In the genomic region with DNA sequence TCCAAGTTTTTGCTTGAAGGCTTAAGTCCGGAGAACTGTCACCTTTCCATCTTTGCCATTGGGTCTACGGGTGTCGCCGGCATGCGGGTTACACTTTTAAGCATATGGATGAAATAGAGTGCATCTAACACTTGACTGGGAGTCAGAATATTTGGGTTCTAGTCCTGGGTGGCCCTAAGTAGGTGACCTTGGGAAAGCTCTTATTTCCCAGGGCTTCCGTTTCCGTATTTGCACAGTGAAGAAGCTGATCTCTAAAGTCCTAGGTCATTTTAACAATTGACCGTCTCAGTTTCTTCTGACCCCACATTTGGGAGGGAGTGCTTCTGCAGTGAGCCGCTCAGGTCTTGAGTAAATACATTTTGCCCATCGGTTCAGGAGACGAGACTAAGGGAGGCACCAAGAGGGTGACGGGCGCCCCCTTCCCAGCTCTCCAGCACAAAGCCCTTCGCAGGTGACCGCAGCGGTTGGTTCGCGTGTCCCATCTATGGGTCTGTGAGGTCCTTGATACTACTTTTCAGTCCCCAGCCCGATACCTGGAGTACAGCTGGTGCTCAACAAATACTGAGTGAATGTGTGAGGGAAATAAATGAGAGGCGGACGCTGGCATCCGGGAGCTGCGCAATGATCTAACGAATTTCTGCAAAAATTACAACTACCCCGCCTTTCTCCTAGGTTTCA, we compare ENCODE assay signal across 8 cellular contexts. TPM values are rescaled to one million over a fixed set of nuclear protein-coding genes. Genes with fewer than 3 reads are reported as not detected.
DNase-seq lines count a peak whose midpoint lies in the region; ATAC-seq, FAIRE-seq and TF ChIP-seq lines count a peak whose summit lies in the region.

No MANE protein-coding gene starts in this region.

- H3K9me3 ChIP-seq in osteoblast (ENCODE audit: low read depth, low read length), result no peaks in the 10 kb centered on the region

- intact Hi-C loops in activated naive CD4-positive, alpha-beta T cell treated with anti-CD3 and anti-CD28 coated beads for 36 hours (cut with micrococcal nuclease), result loop anchor here (2.0 kb wide), 1 partner anchor 265 kb away; no protein-coding TSS in a partner anchor

- peak overlapping the region; percentile 90 for H3K4me3 Mint-ChIP-seq in activated naive CD4-positive, alpha-beta T cell treated with anti-CD3 and anti-CD28 coated beads for 36 hours

- peak overlapping the region; percentile 94 for H3K4me3 ChIP-seq in osteoblast (ENCODE audit: insufficient read depth, low read length)

- peak overlapping the region; percentile 99 for H3K4me2 ChIP-seq in osteoblast (ENCODE audit: insufficient read depth, low read length)

- peaks cover 4% of the 10 kb centered on the region for H3K79me2 ChIP-seq in osteoblast (ENCODE audit: insufficient read depth, low read length)

- H2AFZ ChIP-seq in osteoblast (ENCODE audit: low read length), result peak overlapping the region; percentile 99

- peaks cover 13% of the 10 kb centered on the region for H3K4me1 ChIP-seq in osteoblast (ENCODE audit: insufficient read depth, low read length)

- TF ChIP-seq CTCF in osteoblast (IDR thresholded peaks at IDR 0.05; ENCODE audit: extremely low read depth, low read depth, low read length), result no peak

- H3K27ac Mint-ChIP-seq in activated naive CD4-positive, alpha-beta T cell treated with anti-CD3 and anti-CD28 coated beads for 36 hours, result peak overlapping the region; percentile 86

- DNase-seq in C1 segment of cervical spinal cord (lab: John Stamatoyannopoulos, UW), result peak in 12 of 14 donors; percentile 35 to 81 (median 68)
- DNase-seq in OCI-M2 (lab: John Stamatoyannopoulos, UW; ENCODE audit: unreplicated experiment), result peak; percentile 27
- peak; percentile 53 for DNase-seq in activated naive CD4-positive, alpha-beta T cell treated with anti-CD3 and anti-CD28 coated beads for 36 hours
- DNase-seq in glomerular visceral epithelial cell (ENCODE audit: extremely low spot score), result peak; percentile 40
- DNase-seq in osteoblast (ENCODE audit: insufficient read length, low spot score, missing footprints), result peak; percentile 93
- peak; percentile 56 for DNase-seq in urothelium cell line (ENCODE audit: low spot score)

- CTCF ChIA-PET in activated naive CD4-positive, alpha-beta T cell treated with anti-CD3 and anti-CD28 coated beads for 36 hours (lab: Charles Lee), result interaction anchor here (0.7 to 1.6 kb wide), 9 partner anchors 10 to 610 kb away, joined by 3 to 6 read pairs (median 3); a partner anchor contains a TSS

- no peaks in the 10 kb centered on the region for H3K27me3 ChIP-seq in osteoblast (ENCODE audit: insufficient read depth, low read length)

- peaks cover 14% of the 10 kb centered on the region for H3K4me1 Mint-ChIP-seq in activated naive CD4-positive, alpha-beta T cell treated with anti-CD3 and anti-CD28 coated beads for 36 hours (ENCODE audit: low read depth)

- no peak for FAIRE-seq in urothelium cell line (lab: Jason Lieb, UNC)

- peaks cover 6% of the 10 kb centered on the region for H3K36me3 Mint-ChIP-seq in activated naive CD4-positive, alpha-beta T cell treated with anti-CD3 and anti-CD28 coated beads for 36 hours (ENCODE audit: low read depth)

- peak; percentile 32 for ATAC-seq in GM19025 (IDR thresholded peaks at IDR 0.05; ENCODE audit: low read depth, unreplicated experiment)
- ATAC-seq in HG03354 (IDR thresholded peaks at IDR 0.05; ENCODE audit: poor library complexity, severe bottlenecking, unreplicated experiment), result peak; percentile 42

- no peaks in the 10 kb centered on the region for H3K27me3 Mint-ChIP-seq in activated naive CD4-positive, alpha-beta T cell treated with anti-CD3 and anti-CD28 coated beads for 36 hours (ENCODE audit: low read depth)

- H3K9me3 Mint-ChIP-seq in activated naive CD4-positive, alpha-beta T cell treated with anti-CD3 and anti-CD28 coated beads for 36 hours, result no peaks in the 10 kb centered on the region

- peak overlapping the region; percentile 58 for H3K27ac ChIP-seq in osteoblast (ENCODE audit: low read depth, low read length)

- H4K20me1 ChIP-seq in osteoblast (ENCODE audit: insufficient read depth, low read length), result peaks cover 1% of the 10 kb centered on the region

- no peaks in the 10 kb centered on the region for H3K36me3 ChIP-seq in osteoblast (ENCODE audit: insufficient read depth, low read length)

RNA-seq across cellular contexts. Expression of a gene that starts 0.6 kb away (rescaled TPM):
- 10 to 100 TPM; 17.0 to 17.9 TPM for total RNA-seq in activated naive CD4-positive, alpha-beta T cell treated with anti-CD3 and anti-CD28 coated beads for 36 hours
- total RNA-seq in osteoblast, result 9.7 and 13.0 TPM in 2 replicates

RNA-seq across cellular contexts. Expression of a gene that starts 34.0 kb away (rescaled TPM):
- 100 to 1,000 TPM; 168 to 179 TPM for total RNA-seq in activated naive CD4-positive, alpha-beta T cell treated with anti-CD3 and anti-CD28 coated beads for 36 hours
- 50.7 and 56.5 TPM in 2 replicates for total RNA-seq in osteoblast

Comparison
In these comparisons a context has a peak if more than half of its experiments do, and no peak if none do; other contexts are left out.
1. Peak in every context shown above with its lines: DNase-seq, ATAC-seq, H3K4me3 ChIP-seq and H3K27ac ChIP-seq.
2. DNase-seq: peak in every context shown above with its lines; median percentile 93 in osteoblast; 68 in C1 segment of cervical spinal cord; 56 in urothelium cell line; 53 in activated naive CD4-positive, alpha-beta T cell treated with anti-CD3 and anti-CD28 coated beads for 36 hours; 40 in glomerular visceral epithelial cell; 27 in OCI-M2.